ENCODE assay signal across 1 cellular context in genomic region chr7:99437946-99438572, GRCh38.
TF ChIP-seq lines count a peak whose summit lies in the region.

No MANE protein-coding gene starts in this region.

TF ChIP-seq in K562, 482 proteins besides CTCF, POLR2A, EP300 and RAD21 (continued from another document):
- 0 out of 2 replicates have a peak, but pooled peaks have one; percentile 36 for TF ChIP-seq ZNF121 (CRISPR knock-in tag; conservative IDR thresholded peaks at IDR 0.05)
- TF ChIP-seq FOXJ2 (tag; IDR thresholded peaks at IDR 0.05) = 0 out of 2 replicates have a peak, but pooled peaks have one; percentile 19
- TF ChIP-seq, protein P1, sequence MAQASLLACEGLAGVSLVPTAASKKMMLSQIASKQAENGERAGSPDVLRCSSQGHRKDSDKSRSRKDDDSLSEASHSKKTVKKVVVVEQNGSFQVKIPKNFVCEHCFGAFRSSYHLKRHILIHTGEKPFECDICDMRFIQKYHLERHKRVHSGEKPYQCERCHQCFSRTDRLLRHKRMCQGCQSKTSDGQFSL (CRISPR knock-in tag; IDR thresholded peaks at IDR 0.05) = no peak
- TF ChIP-seq, protein P1 (tag; IDR thresholded peaks at IDR 0.05) = peak in 1 of 2 experiments; percentile 49; a peak in 1 of 4 replicates
- TF ChIP-seq CBFA2T3 (IDR thresholded peaks at IDR 0.05) = no peak
- 0 out of 2 replicates have a peak, but pooled peaks have one; percentile 7 for TF ChIP-seq DPF2 (IDR thresholded peaks at IDR 0.05)
- TF ChIP-seq SRSF9 (IDR thresholded peaks at IDR 0.05; ENCODE audit: borderline replicate concordance, low read depth, low read length) = no peak
- TF ChIP-seq ZNF165 (CRISPR knock-in tag; IDR thresholded peaks at IDR 0.05; ENCODE audit: borderline replicate concordance) = no peak
- TF ChIP-seq LARP7 (IDR thresholded peaks at IDR 0.05) = no peak
- no peak for TF ChIP-seq NFATC3 (IDR thresholded peaks at IDR 0.05)
- no peak for TF ChIP-seq ZNF253 (CRISPR knock-in tag; conservative IDR thresholded peaks at IDR 0.05)
- TF ChIP-seq TSHZ1 (CRISPR knock-in tag; IDR thresholded peaks at IDR 0.05) = no peak
- TF ChIP-seq, protein P2, sequence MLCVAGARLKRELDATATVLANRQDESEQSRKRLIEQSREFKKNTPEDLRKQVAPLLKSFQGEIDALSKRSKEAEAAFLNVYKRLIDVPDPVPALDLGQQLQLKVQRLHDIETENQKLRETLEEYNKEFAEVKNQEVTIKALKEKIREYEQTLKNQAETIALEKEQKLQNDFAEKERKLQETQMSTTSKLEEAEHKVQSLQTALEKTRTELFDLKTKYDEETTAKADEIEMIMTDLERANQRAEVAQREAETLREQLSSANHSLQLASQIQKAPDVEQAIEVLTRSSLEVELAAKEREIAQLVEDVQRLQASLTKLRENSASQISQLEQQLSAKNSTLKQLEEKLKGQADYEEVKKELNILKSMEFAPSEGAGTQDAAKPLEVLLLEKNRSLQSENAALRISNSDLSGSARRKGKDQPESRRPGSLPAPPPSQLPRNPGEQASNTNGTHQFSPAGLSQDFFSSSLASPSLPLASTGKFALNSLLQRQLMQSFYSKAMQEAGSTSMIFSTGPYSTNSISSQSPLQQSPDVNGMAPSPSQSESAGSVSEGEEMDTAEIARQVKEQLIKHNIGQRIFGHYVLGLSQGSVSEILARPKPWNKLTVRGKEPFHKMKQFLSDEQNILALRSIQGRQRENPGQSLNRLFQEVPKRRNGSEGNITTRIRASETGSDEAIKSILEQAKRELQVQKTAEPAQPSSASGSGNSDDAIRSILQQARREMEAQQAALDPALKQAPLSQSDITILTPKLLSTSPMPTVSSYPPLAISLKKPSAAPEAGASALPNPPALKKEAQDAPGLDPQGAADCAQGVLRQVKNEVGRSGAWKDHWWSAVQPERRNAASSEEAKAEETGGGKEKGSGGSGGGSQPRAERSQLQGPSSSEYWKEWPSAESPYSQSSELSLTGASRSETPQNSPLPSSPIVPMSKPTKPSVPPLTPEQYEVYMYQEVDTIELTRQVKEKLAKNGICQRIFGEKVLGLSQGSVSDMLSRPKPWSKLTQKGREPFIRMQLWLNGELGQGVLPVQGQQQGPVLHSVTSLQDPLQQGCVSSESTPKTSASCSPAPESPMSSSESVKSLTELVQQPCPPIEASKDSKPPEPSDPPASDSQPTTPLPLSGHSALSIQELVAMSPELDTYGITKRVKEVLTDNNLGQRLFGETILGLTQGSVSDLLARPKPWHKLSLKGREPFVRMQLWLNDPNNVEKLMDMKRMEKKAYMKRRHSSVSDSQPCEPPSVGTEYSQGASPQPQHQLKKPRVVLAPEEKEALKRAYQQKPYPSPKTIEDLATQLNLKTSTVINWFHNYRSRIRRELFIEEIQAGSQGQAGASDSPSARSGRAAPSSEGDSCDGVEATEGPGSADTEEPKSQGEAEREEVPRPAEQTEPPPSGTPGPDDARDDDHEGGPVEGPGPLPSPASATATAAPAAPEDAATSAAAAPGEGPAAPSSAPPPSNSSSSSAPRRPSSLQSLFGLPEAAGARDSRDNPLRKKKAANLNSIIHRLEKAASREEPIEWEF (CRISPR knock-in tag; IDR thresholded peaks at IDR 0.05) = no peak
- TF ChIP-seq HMG20A (CRISPR knock-in tag; conservative IDR thresholded peaks at IDR 0.05) = no peak
- no peak for TF ChIP-seq XRCC5 (IDR thresholded peaks at IDR 0.05; ENCODE audit: low read depth, low read length)
- TF ChIP-seq, protein P3, sequence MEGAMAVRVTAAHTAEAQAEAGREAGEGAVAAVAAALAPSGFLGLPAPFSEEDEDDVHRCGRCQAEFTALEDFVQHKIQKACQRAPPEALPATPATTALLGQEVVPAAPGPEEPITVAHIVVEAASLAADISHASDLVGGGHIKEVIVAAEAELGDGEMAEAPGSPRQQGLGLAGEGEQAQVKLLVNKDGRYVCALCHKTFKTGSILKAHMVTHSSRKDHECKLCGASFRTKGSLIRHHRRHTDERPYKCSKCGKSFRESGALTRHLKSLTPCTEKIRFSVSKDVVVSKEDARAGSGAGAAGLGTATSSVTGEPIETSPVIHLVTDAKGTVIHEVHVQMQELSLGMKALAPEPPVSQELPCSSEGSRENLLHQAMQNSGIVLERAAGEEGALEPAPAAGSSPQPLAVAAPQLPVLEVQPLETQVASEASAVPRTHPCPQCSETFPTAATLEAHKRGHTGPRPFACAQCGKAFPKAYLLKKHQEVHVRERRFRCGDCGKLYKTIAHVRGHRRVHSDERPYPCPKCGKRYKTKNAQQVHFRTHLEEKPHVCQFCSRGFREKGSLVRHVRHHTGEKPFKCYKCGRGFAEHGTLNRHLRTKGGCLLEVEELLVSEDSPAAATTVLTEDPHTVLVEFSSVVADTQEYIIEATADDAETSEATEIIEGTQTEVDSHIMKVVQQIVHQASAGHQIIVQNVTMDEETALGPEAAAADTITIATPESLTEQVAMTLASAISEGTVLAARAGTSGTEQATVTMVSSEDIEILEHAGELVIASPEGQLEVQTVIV (CRISPR knock-in tag; IDR thresholded peaks at IDR 0.05; ENCODE audit: borderline replicate concordance) = no peak
- no peak for TF ChIP-seq HEY1 (CRISPR knock-in tag; IDR thresholded peaks at IDR 0.05; ENCODE audit: borderline replicate concordance)
- TF ChIP-seq BDP1 (IDR thresholded peaks at IDR 0.05; ENCODE audit: insufficient read depth, insufficient read length) = no peak
- no peak for TF ChIP-seq MYC (IDR thresholded peaks at IDR 0.05; ENCODE audit: low read depth, low read length)
- peak; percentile 40; the same call in 1 of the 2 replicates for TF ChIP-seq MYC (CRISPR knock-in tag; IDR thresholded peaks at IDR 0.05; ENCODE audit: borderline replicate concordance, low read depth)
- TF ChIP-seq NCOA1 (IDR thresholded peaks at IDR 0.05; ENCODE audit: low read depth) = 0 out of 2 replicates have a peak, but pooled peaks have one; percentile 24
- no peak for TF ChIP-seq ZC3H8 (IDR thresholded peaks at IDR 0.05)
- TF ChIP-seq SREBF1 (IDR thresholded peaks at IDR 0.05; ENCODE audit: borderline replicate concordance, low read depth, low read length) = no peak
- TF ChIP-seq, protein P4, sequence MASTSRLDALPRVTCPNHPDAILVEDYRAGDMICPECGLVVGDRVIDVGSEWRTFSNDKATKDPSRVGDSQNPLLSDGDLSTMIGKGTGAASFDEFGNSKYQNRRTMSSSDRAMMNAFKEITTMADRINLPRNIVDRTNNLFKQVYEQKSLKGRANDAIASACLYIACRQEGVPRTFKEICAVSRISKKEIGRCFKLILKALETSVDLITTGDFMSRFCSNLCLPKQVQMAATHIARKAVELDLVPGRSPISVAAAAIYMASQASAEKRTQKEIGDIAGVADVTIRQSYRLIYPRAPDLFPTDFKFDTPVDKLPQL (IDR thresholded peaks at IDR 0.05; ENCODE audit: extremely low read depth, insufficient read length) = no peak
- no peak for TF ChIP-seq SNIP1 (IDR thresholded peaks at IDR 0.05; ENCODE audit: low read depth)
- TF ChIP-seq POLR3G (IDR thresholded peaks at IDR 0.05; ENCODE audit: extremely low read depth, insufficient read length, insufficient replicate concordance) = no peak
- no peak for TF ChIP-seq DDX20 (tag; IDR thresholded peaks at IDR 0.05; ENCODE audit: low read depth)
- no peak for TF ChIP-seq PPARD (CRISPR knock-in tag; IDR thresholded peaks at IDR 0.05)
- 0 out of 2 replicates have a peak, but pooled peaks have one; percentile 23 for TF ChIP-seq NBN (IDR thresholded peaks at IDR 0.05; ENCODE audit: low read depth)
- TF ChIP-seq, protein P5, sequence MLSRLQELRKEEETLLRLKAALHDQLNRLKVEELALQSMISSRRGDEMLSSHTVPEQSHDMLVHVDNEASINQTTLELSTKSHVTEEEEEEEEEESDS (CRISPR knock-in tag; IDR thresholded peaks at IDR 0.05) = no peak
- TF ChIP-seq, protein P6, sequence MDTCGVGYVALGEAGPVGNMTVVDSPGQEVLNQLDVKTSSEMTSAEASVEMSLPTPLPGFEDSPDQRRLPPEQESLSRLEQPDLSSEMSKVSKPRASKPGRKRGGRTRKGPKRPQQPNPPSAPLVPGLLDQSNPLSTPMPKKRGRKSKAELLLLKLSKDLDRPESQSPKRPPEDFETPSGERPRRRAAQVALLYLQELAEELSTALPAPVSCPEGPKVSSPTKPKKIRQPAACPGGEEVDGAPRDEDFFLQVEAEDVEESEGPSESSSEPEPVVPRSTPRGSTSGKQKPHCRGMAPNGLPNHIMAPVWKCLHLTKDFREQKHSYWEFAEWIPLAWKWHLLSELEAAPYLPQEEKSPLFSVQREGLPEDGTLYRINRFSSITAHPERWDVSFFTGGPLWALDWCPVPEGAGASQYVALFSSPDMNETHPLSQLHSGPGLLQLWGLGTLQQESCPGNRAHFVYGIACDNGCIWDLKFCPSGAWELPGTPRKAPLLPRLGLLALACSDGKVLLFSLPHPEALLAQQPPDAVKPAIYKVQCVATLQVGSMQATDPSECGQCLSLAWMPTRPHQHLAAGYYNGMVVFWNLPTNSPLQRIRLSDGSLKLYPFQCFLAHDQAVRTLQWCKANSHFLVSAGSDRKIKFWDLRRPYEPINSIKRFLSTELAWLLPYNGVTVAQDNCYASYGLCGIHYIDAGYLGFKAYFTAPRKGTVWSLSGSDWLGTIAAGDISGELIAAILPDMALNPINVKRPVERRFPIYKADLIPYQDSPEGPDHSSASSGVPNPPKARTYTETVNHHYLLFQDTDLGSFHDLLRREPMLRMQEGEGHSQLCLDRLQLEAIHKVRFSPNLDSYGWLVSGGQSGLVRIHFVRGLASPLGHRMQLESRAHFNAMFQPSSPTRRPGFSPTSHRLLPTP (IDR thresholded peaks at IDR 0.05; ENCODE audit: borderline replicate concordance, extremely low read depth, insufficient read length) = no peak
- 0 out of 2 replicates have a peak, but pooled peaks have one; percentile 5 for TF ChIP-seq TCF7 (IDR thresholded peaks at IDR 0.05; ENCODE audit: borderline replicate concordance)
- no peak for TF ChIP-seq SNRNP70 (optimal IDR thresholded peaks at IDR 0.05; ENCODE audit: low read depth, low read length)
- TF ChIP-seq TRIM24 (IDR thresholded peaks at IDR 0.05) = no peak
- no peak for TF ChIP-seq ZBTB26 (CRISPR knock-in tag; IDR thresholded peaks at IDR 0.05)
- TF ChIP-seq USF1 (CRISPR knock-in tag; IDR thresholded peaks at IDR 0.05) = no peak
- TF ChIP-seq, protein P7, sequence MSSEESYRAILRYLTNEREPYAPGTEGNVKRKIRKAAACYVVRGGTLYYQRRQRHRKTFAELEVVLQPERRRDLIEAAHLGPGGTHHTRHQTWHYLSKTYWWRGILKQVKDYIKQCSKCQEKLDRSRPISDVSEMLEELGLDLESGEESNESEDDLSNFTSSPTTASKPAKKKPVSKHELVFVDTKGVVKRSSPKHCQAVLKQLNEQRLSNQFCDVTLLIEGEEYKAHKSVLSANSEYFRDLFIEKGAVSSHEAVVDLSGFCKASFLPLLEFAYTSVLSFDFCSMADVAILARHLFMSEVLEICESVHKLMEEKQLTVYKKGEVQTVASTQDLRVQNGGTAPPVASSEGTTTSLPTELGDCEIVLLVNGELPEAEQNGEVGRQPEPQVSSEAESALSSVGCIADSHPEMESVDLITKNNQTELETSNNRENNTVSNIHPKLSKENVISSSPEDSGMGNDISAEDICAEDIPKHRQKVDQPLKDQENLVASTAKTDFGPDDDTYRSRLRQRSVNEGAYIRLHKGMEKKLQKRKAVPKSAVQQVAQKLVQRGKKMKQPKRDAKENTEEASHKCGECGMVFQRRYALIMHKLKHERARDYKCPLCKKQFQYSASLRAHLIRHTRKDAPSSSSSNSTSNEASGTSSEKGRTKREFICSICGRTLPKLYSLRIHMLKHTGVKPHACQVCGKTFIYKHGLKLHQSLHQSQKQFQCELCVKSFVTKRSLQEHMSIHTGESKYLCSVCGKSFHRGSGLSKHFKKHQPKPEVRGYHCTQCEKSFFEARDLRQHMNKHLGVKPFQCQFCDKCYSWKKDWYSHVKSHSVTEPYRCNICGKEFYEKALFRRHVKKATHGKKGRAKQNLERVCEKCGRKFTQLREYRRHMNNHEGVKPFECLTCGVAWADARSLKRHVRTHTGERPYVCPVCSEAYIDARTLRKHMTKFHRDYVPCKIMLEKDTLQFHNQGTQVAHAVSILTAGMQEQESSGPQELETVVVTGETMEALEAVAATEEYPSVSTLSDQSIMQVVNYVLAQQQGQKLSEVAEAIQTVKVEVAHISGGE (CRISPR knock-in tag; IDR thresholded peaks at IDR 0.05) = no peak
